In the genomic region with DNA sequence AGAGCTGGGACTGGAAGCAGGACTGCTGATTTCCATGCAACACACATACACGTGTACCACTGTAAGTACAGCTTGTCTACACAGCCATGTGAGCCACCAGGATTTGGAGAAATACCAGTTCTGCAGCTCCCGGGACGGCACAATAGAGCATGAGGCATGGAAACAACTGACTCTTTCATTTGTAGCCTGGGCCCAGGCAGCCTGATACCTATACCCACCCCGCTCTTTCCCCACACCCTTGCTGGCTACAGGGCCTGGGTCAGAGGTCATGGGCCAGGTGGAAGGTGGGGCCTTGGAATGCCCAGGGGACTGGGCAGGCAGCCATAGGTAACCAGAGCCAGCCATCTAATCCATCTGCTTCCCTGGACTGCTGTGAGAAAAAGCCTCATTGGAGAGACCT, we compare ENCODE assay signal across 24 cellular contexts. TPM values are rescaled to one million over a fixed set of nuclear protein-coding genes. Genes with fewer than 3 reads are reported as not detected.
DNase-seq lines count a peak whose midpoint lies in the region; ATAC-seq, FAIRE-seq and TF ChIP-seq lines count a peak whose summit lies in the region.
"Had no signal": no experiment of that assay in that cellular context is flagged by ENCODE, and none has a peak within 500 bp of the region (broad histone marks: within the 10 kb centered on the region; RNA-seq: fewer than 3 reads in every experiment).

No MANE protein-coding gene starts in this region.

- intact Hi-C loops in natural killer cell (cut with micrococcal nuclease) (no loop called here), kidney (cut with DNase I) (no loop called here), pancreas (cut with DNase I) (no loop called here)

- no peak overlapping the region for H3K4me3 ChIP-seq in kidney (ENCODE audit: low read length in 2 of 2)
- H3K4me3 ChIP-seq in pancreas, result no peak overlapping the region
- H3K4me3 ChIP-seq: BLaER1 treated with 17β-estradiol and CSF1 and Interleukin-3, amounts not matched to agents 10 nM and 100 nM; gastrocnemius medialis; GM23248 had no signal

- WGBS in pancreas, 2 donors, result 15 to 24% methylated on average over 4 of the region's 4 CpGs

- DNase-seq in natural killer cell treated with Interleukin-12 subunit alpha and Interleukin-12 subunit beta and Interleukin-15 and Interleukin-18, amount 100 ng/mL, for 72 hours (ENCODE audit: low spot score), result no peak
- DNase-seq in natural killer cell, result no peak
- peak; percentile 88 for DNase-seq in kidney
- peak; percentile 70 to 80 (median 74) for DNase-seq in pancreas
- DNase-seq in MV-4-11 (lab: John Stamatoyannopoulos, UW), result no peak
- DNase-seq in SW 1271 (lab: John Stamatoyannopoulos, UW), result no peak
- DNase-seq in NCI-H1092 (lab: John Stamatoyannopoulos, UW), result no peak
- DNase-seq: ACHN; activated CD8-positive, alpha-beta T cell treated with anti-CD3 and anti-CD28 coated beads for 36 hours; gastrocnemius medialis; GF-D8; GM23248; MM.1S; NCI-H1694; retina; SK-N-SH; stimulated activated CD8-positive, alpha-beta memory T cell treated with anti-CD3 and anti-CD28 coated beads, Interleukin-4, amount 100 ng/mL, for 48 hours; T-helper 9 cell had no signal

- H3K4me1 Mint-ChIP-seq in natural killer cell treated with Interleukin-12 subunit alpha and Interleukin-12 subunit beta and Interleukin-15 and Interleukin-18, amount 100 ng/mL, for 72 hours (ENCODE audit: low read depth in 2 of 2), result peaks cover 0 to 5% of the 10 kb centered on the region in 2 donors
- no peaks in the 10 kb centered on the region for H3K4me1 Mint-ChIP-seq in natural killer cell

- FAIRE-seq in kidney (lab: Jason Lieb, UNC) (no peak), pancreas (lab: Jason Lieb, UNC) (no peak)
- FAIRE-seq: bronchial epithelial cell, RCC 7860 had no signal

- H3K4me1 ChIP-seq in kidney (ENCODE audit: control insufficient read depth in 1 of 2, insufficient read depth in 1 of 2, low read depth in 1 of 2, low read length in 2 of 2) (peaks cover 7 to 20% of the 10 kb centered on the region in 2 donors), pancreas (peaks cover 26 to 52% (median 39%) of the 10 kb centered on the region in 3 donors)

- ATAC-seq in natural killer cell treated with Interleukin-12 subunit alpha and Interleukin-12 subunit beta and Interleukin-15 and Interleukin-18, amount 100 ng/mL, for 72 hours, result peak; percentile 38
- ATAC-seq in natural killer cell, result no peak
- ATAC-seq in pancreas, result peak; percentile 59 to 82 (median 78)
- ATAC-seq in GM21390 (IDR thresholded peaks at IDR 0.05; ENCODE audit: unreplicated experiment), result no peak
- ATAC-seq: activated CD8-positive, alpha-beta T cell treated with anti-CD3 and anti-CD28 coated beads for 36 hours had no signal

- H3K4me3 Mint-ChIP-seq in natural killer cell treated with Interleukin-12 subunit alpha and Interleukin-12 subunit beta and Interleukin-15 and Interleukin-18, amount 100 ng/mL, for 72 hours, result no peak overlapping the region
- no peak overlapping the region for H3K4me3 Mint-ChIP-seq in natural killer cell
- H3K4me3 Mint-ChIP-seq: activated CD8-positive, alpha-beta T cell treated with anti-CD3 and anti-CD28 coated beads for 36 hours; dendritic cell treated with granulocyte-macrophage colony-stimulating factor and Interleukin-4, amounts not matched to agents 40 ng/mL and 50 ng/mL, for 4 days; mesothelial cell of epicardium had no signal

- H3K36me3 ChIP-seq in kidney (ENCODE audit: control insufficient read depth in 1 of 2, insufficient read depth in 2 of 2, low read length in 2 of 2) (no peaks in the 10 kb centered on the region), pancreas (no peaks in the 10 kb centered on the region)
- H3K36me3 ChIP-seq: BLaER1 treated with 17β-estradiol and CSF1 and Interleukin-3, amounts not matched to agents 10 nM and 100 nM; gastrocnemius medialis had no signal

- TF ChIP-seq CTCF in natural killer cell (IDR thresholded peaks at IDR 0.05) (no peak), kidney (IDR thresholded peaks at IDR 0.05; ENCODE audit: borderline replicate concordance, extremely low read depth, insufficient read depth) (no peak), pancreas (IDR thresholded peaks at IDR 0.05) (no peak)

- no peaks in the 10 kb centered on the region for H3K9me3 Mint-ChIP-seq in natural killer cell treated with Interleukin-12 subunit alpha and Interleukin-12 subunit beta and Interleukin-15 and Interleukin-18, amount 100 ng/mL, for 72 hours
- no peaks in the 10 kb centered on the region for H3K9me3 Mint-ChIP-seq in natural killer cell
- H3K9me3 Mint-ChIP-seq: activated CD8-positive, alpha-beta T cell treated with anti-CD3 and anti-CD28 coated beads for 36 hours had no signal

- H3K27ac ChIP-seq in kidney (ENCODE audit: low read depth in 2 of 2, low read length in 2 of 2) (peak overlapping the region in 1 of 2 donors; percentile 36), pancreas (peak overlapping the region; percentile 49 to 86 (median 70))
- H3K27ac ChIP-seq: BLaER1 treated with 17β-estradiol and CSF1 and Interleukin-3, amounts not matched to agents 10 nM and 100 nM; gastrocnemius medialis; GM23248 had no signal

- no peaks in the 10 kb centered on the region for H3K27me3 ChIP-seq in pancreas
- H3K27me3 ChIP-seq: BLaER1 treated with 17β-estradiol and CSF1 and Interleukin-3, amounts not matched to agents 10 nM and 100 nM; gastrocnemius medialis had no signal

- no peak overlapping the region for H3K9ac ChIP-seq in kidney (ENCODE audit: low read length in 2 of 2)
- H3K9ac ChIP-seq: BLaER1 treated with 17β-estradiol and CSF1 and Interleukin-3, amounts not matched to agents 10 nM and 100 nM; GM23248; SK-N-SH had no signal

- peaks cover 0 to 6% of the 10 kb centered on the region in 2 donors for H3K27me3 Mint-ChIP-seq in natural killer cell treated with Interleukin-12 subunit alpha and Interleukin-12 subunit beta and Interleukin-15 and Interleukin-18, amount 100 ng/mL, for 72 hours
- H3K27me3 Mint-ChIP-seq in natural killer cell (ENCODE audit: low read depth in 2 of 2), result no peaks in the 10 kb centered on the region
- H3K27me3 Mint-ChIP-seq: dendritic cell treated with granulocyte-macrophage colony-stimulating factor and Interleukin-4, amounts not matched to agents 40 ng/mL and 50 ng/mL, for 4 days had no signal

- no peaks in the 10 kb centered on the region for H3K36me3 Mint-ChIP-seq in natural killer cell treated with Interleukin-12 subunit alpha and Interleukin-12 subunit beta and Interleukin-15 and Interleukin-18, amount 100 ng/mL, for 72 hours
- H3K36me3 Mint-ChIP-seq in natural killer cell, result no peaks in the 10 kb centered on the region
- H3K36me3 Mint-ChIP-seq: mesothelial cell of epicardium had no signal

- no peak overlapping the region for H3K27ac Mint-ChIP-seq in natural killer cell treated with Interleukin-12 subunit alpha and Interleukin-12 subunit beta and Interleukin-15 and Interleukin-18, amount 100 ng/mL, for 72 hours
- no peak overlapping the region for H3K27ac Mint-ChIP-seq in natural killer cell
- H3K27ac Mint-ChIP-seq: activated CD8-positive, alpha-beta T cell treated with anti-CD3 and anti-CD28 coated beads for 36 hours; dendritic cell treated with granulocyte-macrophage colony-stimulating factor and Interleukin-4, amounts not matched to agents 40 ng/mL and 50 ng/mL, for 4 days; mesothelial cell of epicardium had no signal

- H3K9me3 ChIP-seq in kidney (ENCODE audit: control insufficient read depth in 1 of 2, low read length in 2 of 2) (no peaks in the 10 kb centered on the region), pancreas (no peaks in the 10 kb centered on the region)
- H3K9me3 ChIP-seq: gastrocnemius medialis, SK-N-SH had no signal

RNA-seq across cellular contexts. Expression of gene ZSWIM6, which starts 39.0 kb away (rescaled TPM):
- total RNA-seq in natural killer cell treated with Interleukin-12 subunit alpha and Interleukin-12 subunit beta and Interleukin-15 and Interleukin-18, amount 100 ng/mL, for 72 hours, result 1 to 10 TPM; 7.8 to 9.8 TPM
- 10 to 100 TPM in 2 of 3 donors, 1 to 10 TPM in 1; 8.7 to 11.4 (median 10.5) TPM for total RNA-seq in natural killer cell
- 20.3 TPM for total RNA-seq in kidney
- 2.9 TPM for polyA plus RNA-seq in kidney (ENCODE audit: insufficient read depth, low read depth, low replicate concordance)
- 10 to 100 TPM in 1 of 6 donors, 1 to 10 TPM in 5; 5.8 to 12.9 (median 6.2) TPM for total RNA-seq in pancreas
- polyA plus RNA-seq in pancreas, result 1 to 10 TPM; 3.6 to 6.6 TPM

Comparison
In these comparisons a context has a peak if more than half of its experiments do, and no peak if none do; other contexts are left out.
1. ATAC-seq: peak in natural killer cell treated with Interleukin-12 subunit alpha and Interleukin-12 subunit beta and Interleukin-15 and Interleukin-18, amount 100 ng/mL, for 72 hours (2 of 2) and pancreas (4 of 4); none in natural killer cell (0 of 3) and GM21390 (single experiment).
2. DNase-seq: peak in kidney (single experiment) and pancreas (6 of 6); none in natural killer cell treated with Interleukin-12 subunit alpha and Interleukin-12 subunit beta and Interleukin-15 and Interleukin-18, amount 100 ng/mL, for 72 hours (single experiment), natural killer cell (single experiment), MV-4-11 (single experiment), SW 1271 (0 of 2) and NCI-H1092 (single experiment).